Comparison of ENCODE assay signal across 10 cellular contexts in the genomic region with DNA sequence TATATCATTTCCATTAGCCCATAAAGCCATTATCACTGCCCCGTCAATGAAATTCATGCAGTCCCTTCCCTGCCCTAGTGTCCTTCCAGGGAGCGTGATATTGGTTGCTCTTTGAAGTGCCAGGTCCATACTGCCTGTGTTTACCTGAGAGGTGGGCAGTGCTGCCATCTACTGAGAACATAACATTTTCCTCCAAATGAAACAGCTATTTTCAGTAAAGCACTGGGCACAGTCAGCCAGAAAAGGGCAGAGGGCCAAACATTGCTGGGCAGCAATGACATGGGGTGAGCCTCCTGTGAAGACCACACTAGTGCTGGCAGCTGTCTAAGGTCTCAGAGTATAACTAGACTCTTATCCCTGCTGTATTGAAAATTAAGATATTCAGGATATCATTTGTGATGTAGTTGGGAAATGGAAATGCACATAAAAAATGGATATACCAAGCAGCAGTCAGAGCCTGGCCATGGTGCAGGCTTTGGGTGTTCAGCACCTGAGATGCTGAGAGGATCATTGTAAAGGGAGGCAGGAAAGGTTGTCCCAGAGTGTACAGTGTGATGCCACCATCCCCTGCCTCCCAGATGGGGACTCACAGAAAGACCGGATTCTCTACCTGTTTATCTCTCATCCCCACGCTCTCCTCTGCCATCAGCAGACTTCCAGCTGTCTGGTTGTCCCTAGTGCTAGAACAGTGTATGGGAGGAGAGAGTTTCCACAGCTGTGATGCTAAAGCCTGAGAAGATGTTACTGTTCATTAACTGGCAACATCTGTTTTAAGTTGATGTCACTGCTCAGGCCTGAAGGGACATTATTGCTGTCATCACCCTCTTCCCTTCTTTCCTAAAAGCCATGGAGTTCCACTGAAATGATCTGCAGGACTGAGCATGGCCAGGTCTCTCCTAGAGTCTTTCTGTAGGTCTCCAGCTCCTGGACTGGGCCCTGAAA.
DNase-seq lines count a peak whose midpoint lies in the region; ATAC-seq and TF ChIP-seq lines count a peak whose summit lies in the region.
"Had no signal": no experiment of that assay in that cellular context is flagged by ENCODE, and none has a peak within 500 bp of the region (broad histone marks: within the 10 kb centered on the region; RNA-seq: fewer than 3 reads in every experiment).

No MANE protein-coding gene starts in this region.

- H3K9me3 Mint-ChIP-seq in activated CD8-positive, alpha-beta T cell treated with anti-CD3 and anti-CD28 coated beads for 36 hours: peaks cover 7% of the 10 kb centered on the region
- H3K9me3 Mint-ChIP-seq in activated CD8-positive, alpha-beta T cell treated with anti-CD3 and anti-CD28 coated beads, Interleukin-2, amount 10 ng/mL, durations not matched to agents 7 days and 5 days (ENCODE audit: insufficient read depth): no peaks in the 10 kb centered on the region
- H3K9me3 Mint-ChIP-seq in naive thymus-derived CD4-positive, alpha-beta T cell: peaks cover 0 to 35% (median 8%) of the 10 kb centered on the region in 11 donors

- no peaks in the 10 kb centered on the region for H3K9me3 ChIP-seq in thyroid gland
- H3K9me3 ChIP-seq in naive thymus-derived CD4-positive, alpha-beta T cell (ENCODE audit: control insufficient read depth in 2 of 3, low read length in 3 of 3): no peaks in the 10 kb centered on the region

- H3K36me3 ChIP-seq in thyroid gland: no peaks in the 10 kb centered on the region
- H3K36me3 ChIP-seq in naive thymus-derived CD4-positive, alpha-beta T cell (ENCODE audit: control insufficient read depth in 2 of 3, insufficient read depth in 3 of 3, low read length in 3 of 3): no peaks in the 10 kb centered on the region

- H3K27me3 ChIP-seq in thyroid gland: no peaks in the 10 kb centered on the region
- H3K27me3 ChIP-seq in naive thymus-derived CD4-positive, alpha-beta T cell (ENCODE audit: control insufficient read depth in 2 of 2, insufficient read depth in 2 of 2, low read length in 2 of 2): peaks cover 0 to 2% of the 10 kb centered on the region in 2 donors

- H3K4me3 ChIP-seq in foreskin fibroblast (ENCODE audit: low read depth in 1 of 2, low read length in 2 of 2) (no peak overlapping the region), thyroid gland (replicated peaks in 1 of 3) (no peak overlapping the region)
- H3K4me3 ChIP-seq in naive thymus-derived CD4-positive, alpha-beta T cell (ENCODE audit: low read length): no peak overlapping the region

- H3K27me3 Mint-ChIP-seq in activated CD8-positive, alpha-beta T cell treated with anti-CD3 and anti-CD28 coated beads for 36 hours: no peaks in the 10 kb centered on the region
- H3K27me3 Mint-ChIP-seq in activated CD8-positive, alpha-beta T cell treated with anti-CD3 and anti-CD28 coated beads, Interleukin-2, amount 10 ng/mL, durations not matched to agents 7 days and 5 days (ENCODE audit: low read depth): no peaks in the 10 kb centered on the region
- H3K27me3 Mint-ChIP-seq in naive thymus-derived CD4-positive, alpha-beta T cell: peaks cover 0 to 8% (median 6%) of the 10 kb centered on the region in 5 donors

- H3K4me1 ChIP-seq in thyroid gland: peaks cover 5 to 9% of the 10 kb centered on the region in 2 donors
- no peaks in the 10 kb centered on the region for H3K4me1 ChIP-seq in naive thymus-derived CD4-positive, alpha-beta T cell (ENCODE audit: control insufficient read depth in 2 of 2, insufficient read depth in 2 of 2, low read length in 2 of 2)

- WGBS in thyroid gland, 2 donors: 65 to 69% methylated on average over 4 of the region's 4 CpGs

- no peak for TF ChIP-seq POLR2A in thyroid gland (IDR thresholded peaks at IDR 0.05)

- DNase-seq in activated CD8-positive, alpha-beta T cell treated with anti-CD3 and anti-CD28 coated beads for 36 hours: peak; percentile 5
- no peak for DNase-seq in activated CD8-positive, alpha-beta T cell treated with anti-CD3 and anti-CD28 coated beads, Interleukin-2, amount 10 ng/mL, durations not matched to agents 7 days and 5 days
- DNase-seq in RWPE1 (ENCODE audit: low spot score): peak; percentile 38
- peak; percentile 53 to 56 for DNase-seq in foreskin fibroblast
- DNase-seq in thyroid gland: peak; percentile 66
- no peak for DNase-seq in naive thymus-derived CD4-positive, alpha-beta T cell
- DNase-seq in GM20000 (ENCODE audit: low spot score): no peak
- DNase-seq in epidermal melanocyte (ENCODE audit: insufficient read length, low spot score): no peak
- DNase-seq: H7, mesendoderm had no signal

- ATAC-seq in activated CD8-positive, alpha-beta T cell treated with anti-CD3 and anti-CD28 coated beads for 36 hours: no peak
- no peak for ATAC-seq in activated CD8-positive, alpha-beta T cell treated with anti-CD3 and anti-CD28 coated beads, Interleukin-2, amount 10 ng/mL, durations not matched to agents 7 days and 5 days
- no peak for ATAC-seq in naive thymus-derived CD4-positive, alpha-beta T cell

- no peak for TF ChIP-seq CTCF in activated CD8-positive, alpha-beta T cell treated with anti-CD3 and anti-CD28 coated beads for 36 hours (IDR thresholded peaks at IDR 0.05)
- TF ChIP-seq CTCF in RWPE1 (conservative IDR thresholded peaks at IDR 0.05; ENCODE audit: low read depth): peak; percentile 43
- TF ChIP-seq CTCF in foreskin fibroblast (IDR thresholded peaks at IDR 0.05; ENCODE audit: low read depth, low read length): no peak
- peak in 3 of 6 experiments; percentile 37 to 52 (median 49) for TF ChIP-seq CTCF in thyroid gland (IDR thresholded peaks at IDR 0.05)
- no peak for TF ChIP-seq CTCF in GM20000 (IDR thresholded peaks at IDR 0.05; ENCODE audit: extremely low read depth, missing control alignments)

- intact Hi-C loops in activated CD8-positive, alpha-beta T cell treated with anti-CD3 and anti-CD28 coated beads for 36 hours (cut with micrococcal nuclease): no loop called here
- intact Hi-C loops in thyroid gland (cut with DNase I): no loop called here
- intact Hi-C loops in naive thymus-derived CD4-positive, alpha-beta T cell (cut with micrococcal nuclease): no loop called here

- H3K36me3 Mint-ChIP-seq in activated CD8-positive, alpha-beta T cell treated with anti-CD3 and anti-CD28 coated beads for 36 hours (ENCODE audit: low read depth): no peaks in the 10 kb centered on the region
- no peaks in the 10 kb centered on the region for H3K36me3 Mint-ChIP-seq in activated CD8-positive, alpha-beta T cell treated with anti-CD3 and anti-CD28 coated beads, Interleukin-2, amount 10 ng/mL, durations not matched to agents 7 days and 5 days (ENCODE audit: low read depth)
- H3K36me3 Mint-ChIP-seq in naive thymus-derived CD4-positive, alpha-beta T cell: peaks cover 0 to 9% (median 0%) of the 10 kb centered on the region in 5 donors

- H3K4me3 Mint-ChIP-seq in activated CD8-positive, alpha-beta T cell treated with anti-CD3 and anti-CD28 coated beads for 36 hours: no peak overlapping the region
- H3K4me3 Mint-ChIP-seq in activated CD8-positive, alpha-beta T cell treated with anti-CD3 and anti-CD28 coated beads, Interleukin-2, amount 10 ng/mL, durations not matched to agents 7 days and 5 days: no peak overlapping the region
- no peak overlapping the region for H3K4me3 Mint-ChIP-seq in naive thymus-derived CD4-positive, alpha-beta T cell

- POLR2A ChIA-PET in activated CD8-positive, alpha-beta T cell treated with anti-CD3 and anti-CD28 coated beads for 36 hours (lab: Charles Lee): no interaction called here
- POLR2A ChIA-PET in activated CD8-positive, alpha-beta T cell treated with anti-CD3 and anti-CD28 coated beads, Interleukin-2, amount 10 ng/mL, durations not matched to agents 7 days and 5 days (lab: Charles Lee): no interaction called here
- POLR2A ChIA-PET in RWPE1 (lab: Yijun Ruan, JAX; ENCODE audit: low non-redundant PET): no interaction called here
- POLR2A ChIA-PET in naive thymus-derived CD4-positive, alpha-beta T cell (lab: Charles Lee): no interaction called here

- CTCF ChIA-PET in activated CD8-positive, alpha-beta T cell treated with anti-CD3 and anti-CD28 coated beads for 36 hours (lab: Charles Lee): interaction anchor here (1.1 kb wide), 1 partner anchor 264 kb away, joined by 4 read pairs; no protein-coding TSS in a partner anchor
- CTCF ChIA-PET in activated CD8-positive, alpha-beta T cell treated with anti-CD3 and anti-CD28 coated beads, Interleukin-2, amount 10 ng/mL, durations not matched to agents 7 days and 5 days (lab: Charles Lee): interaction anchor here (1.2 kb wide), 1 partner anchor 57 kb away, joined by 3 read pairs; no protein-coding TSS in a partner anchor
- CTCF ChIA-PET in RWPE1 (lab: Yijun Ruan, JAX): interaction anchor here (0.5 to 1.3 kb wide), 8 partner anchors 12 to 815 kb away, joined by 3 to 7 read pairs (median 4); no protein-coding TSS in a partner anchor
- CTCF ChIA-PET in naive thymus-derived CD4-positive, alpha-beta T cell (lab: Charles Lee): interaction anchor here (0.6 kb wide), 1 partner anchor 101 kb away, joined by 3 read pairs; no protein-coding TSS in a partner anchor

- no peak overlapping the region for H3K27ac Mint-ChIP-seq in activated CD8-positive, alpha-beta T cell treated with anti-CD3 and anti-CD28 coated beads for 36 hours
- H3K27ac Mint-ChIP-seq in activated CD8-positive, alpha-beta T cell treated with anti-CD3 and anti-CD28 coated beads, Interleukin-2, amount 10 ng/mL, durations not matched to agents 7 days and 5 days: no peak overlapping the region
- H3K27ac Mint-ChIP-seq in naive thymus-derived CD4-positive, alpha-beta T cell: no peak overlapping the region

- peaks cover 9% of the 10 kb centered on the region for H3K4me1 Mint-ChIP-seq in activated CD8-positive, alpha-beta T cell treated with anti-CD3 and anti-CD28 coated beads for 36 hours (ENCODE audit: low read depth)
- H3K4me1 Mint-ChIP-seq in activated CD8-positive, alpha-beta T cell treated with anti-CD3 and anti-CD28 coated beads, Interleukin-2, amount 10 ng/mL, durations not matched to agents 7 days and 5 days (ENCODE audit: low read depth): no peaks in the 10 kb centered on the region
- H3K4me1 Mint-ChIP-seq in naive thymus-derived CD4-positive, alpha-beta T cell: no peaks in the 10 kb centered on the region

- H3K27ac ChIP-seq in RWPE1 (no peak overlapping the region), thyroid gland (no peak overlapping the region)
- H3K27ac ChIP-seq in naive thymus-derived CD4-positive, alpha-beta T cell (ENCODE audit: low read depth, low read length): no peak overlapping the region

Comparison
In these comparisons a context has a peak if more than half of its experiments do, and no peak if none do; other contexts are left out.
1. DNase-seq: peak in activated CD8-positive, alpha-beta T cell treated with anti-CD3 and anti-CD28 coated beads for 36 hours (single experiment), RWPE1 (single experiment), foreskin fibroblast (2 of 2) and thyroid gland (2 of 2); none in activated CD8-positive, alpha-beta T cell treated with anti-CD3 and anti-CD28 coated beads, Interleukin-2, amount 10 ng/mL, durations not matched to agents 7 days and 5 days (single experiment), naive thymus-derived CD4-positive, alpha-beta T cell (0 of 9), GM20000 (single experiment) and epidermal melanocyte (single experiment).